Comparison of ENCODE assay signal across 26 cellular contexts in genomic region chr15:65540314-65540713, GRCh38.
"Had no signal": no experiment of that assay in that cellular context is flagged by ENCODE, and none has a peak within 500 bp of the region (broad histone marks: within the 10 kb centered on the region; RNA-seq: fewer than 3 reads in every experiment).

No MANE protein-coding gene starts in this region.

- DNase-seq: effector CD8-positive, alpha-beta T cell; endodermal cell; foreskin fibroblast; gastrocnemius medialis; head of caudate nucleus; left ventricle myocardium superior; lower lobe of right lung; naive thymus-derived CD8-positive, alpha-beta T cell; occipital lobe; ovary; posterior cingulate gyrus; stimulated activated CD4-positive, alpha-beta T cell treated with anti-CD3 and anti-CD28 coated beads, Interleukin-12 subunit alpha, Interleukin-12 subunit beta, amount 100 ng/mL, for 4 hours; stimulated activated CD4-positive, alpha-beta T cell treated with anti-CD3 and anti-CD28 coated beads, Interleukin-1b, Interleukin-23, amount 100 ng/mL, for 48 hours; stimulated activated CD4-positive, alpha-beta T cell treated with anti-CD3 and anti-CD28 coated beads, Interleukin-4, amount 100 ng/mL, for 1 hour; stimulated activated CD8-positive, alpha-beta memory T cell treated with anti-CD3 and anti-CD28 coated beads, Interleukin-4, amount 100 ng/mL, for 48 hours; stimulated activated naive CD4-positive, alpha-beta T cell; stimulated activated naive CD8-positive, alpha-beta T cell treated with anti-CD3 and anti-CD28 coated beads, Interleukin-15, amount 100 ng/mL, for 72 hours; transverse colon; upper lobe of right lung; uterus had no signal

- H3K4me3 ChIP-seq: gastrocnemius medialis, lower lobe of right lung, ovary, smooth muscle cell, suprapubic skin, transverse colon, upper lobe of right lung, uterus had no signal

- H3K27ac ChIP-seq: epithelial cell of prostate, gastrocnemius medialis, lower lobe of right lung, ovary, suprapubic skin, transverse colon, upper lobe of right lung, uterus had no signal

- H3K9me3 ChIP-seq: gastrocnemius medialis, lower lobe of right lung, ovary, suprapubic skin, transverse colon, upper lobe of right lung, uterus had no signal

- H3K27ac Mint-ChIP-seq: dendritic cell treated with granulocyte-macrophage colony-stimulating factor and Interleukin-4, amounts not matched to agents 40 ng/mL and 50 ng/mL, for 4 days; endodermal cell had no signal

- H3K4me1 Mint-ChIP-seq: endodermal cell had no signal

- H3K36me3 ChIP-seq: gastrocnemius medialis, lower lobe of right lung, ovary, suprapubic skin, transverse colon, upper lobe of right lung, uterus had no signal

- H3K4me3 Mint-ChIP-seq: dendritic cell treated with granulocyte-macrophage colony-stimulating factor and Interleukin-4, amounts not matched to agents 40 ng/mL and 50 ng/mL, for 4 days; endodermal cell; naive thymus-derived CD8-positive, alpha-beta T cell; stimulated activated naive CD8-positive, alpha-beta T cell treated with anti-CD3 and anti-CD28 coated beads, Interleukin-15, amount 100 ng/mL, for 72 hours had no signal

- H3K4me2 ChIP-seq: smooth muscle cell had no signal

- H3K4me1 ChIP-seq: gastrocnemius medialis, lower lobe of right lung, suprapubic skin, upper lobe of right lung, uterus had no signal

- H3K9me3 Mint-ChIP-seq: dendritic cell treated with granulocyte-macrophage colony-stimulating factor and Interleukin-4, amounts not matched to agents 40 ng/mL and 50 ng/mL, for 4 days; endodermal cell; naive thymus-derived CD8-positive, alpha-beta T cell; stimulated activated naive CD8-positive, alpha-beta T cell treated with anti-CD3 and anti-CD28 coated beads, Interleukin-15, amount 100 ng/mL, for 72 hours had no signal

- H3K27me3 Mint-ChIP-seq: dendritic cell treated with granulocyte-macrophage colony-stimulating factor and Interleukin-4, amounts not matched to agents 40 ng/mL and 50 ng/mL, for 4 days; naive thymus-derived CD8-positive, alpha-beta T cell; stimulated activated naive CD8-positive, alpha-beta T cell treated with anti-CD3 and anti-CD28 coated beads, Interleukin-15, amount 100 ng/mL, for 72 hours had no signal

- H3K27me3 ChIP-seq: gastrocnemius medialis, ovary, suprapubic skin, transverse colon, upper lobe of right lung, uterus had no signal

- ATAC-seq: esophagus mucosa; gastrocnemius medialis; left ventricle myocardium superior; lower lobe of right lung; naive thymus-derived CD8-positive, alpha-beta T cell; sciatic nerve; stimulated activated naive CD8-positive, alpha-beta T cell treated with anti-CD3 and anti-CD28 coated beads, Interleukin-15, amount 100 ng/mL, for 72 hours; upper lobe of right lung had no signal
